8 cellular contexts compared by ENCODE assay signal in genomic region chr16:75116081-75116910, GRCh38. TPM values are rescaled to one million over a fixed set of nuclear protein-coding genes. Genes with fewer than 3 reads are reported as not detected.
DNase-seq lines count a peak whose midpoint lies in the region; ATAC-seq and TF ChIP-seq lines count a peak whose summit lies in the region.

LDHD (minus strand) TSS chr16:75116780; CDS start chr16:75116720, 60 bp downstream.

- peak within 1 kb of the TSS; percentile 37 for H3K4me3 Mint-ChIP-seq in activated CD4-positive, alpha-beta T cell treated with anti-CD3 and anti-CD28 coated beads, Interleukin-2, amount 10 ng/mL, durations not matched to agents 24 days and 14 days
- H3K4me3 Mint-ChIP-seq in activated CD4-positive, alpha-beta T cell treated with anti-CD3 and anti-CD28 coated beads for 36 hours: no peak within 1 kb of the TSS

- H3K36me3 ChIP-seq in endocrine pancreas (ENCODE audit: control insufficient read depth, insufficient read depth, low read length) (no peaks in the 10 kb centered on the region), lower lobe of right lung (no peaks in the 10 kb centered on the region), thoracic aorta (no peaks in the 10 kb centered on the region)

- POLR2A ChIA-PET in activated CD4-positive, alpha-beta T cell treated with anti-CD3 and anti-CD28 coated beads for 36 hours (lab: Charles Lee): no interaction called here

- DNase-seq in activated CD4-positive, alpha-beta T cell treated with anti-CD3 and anti-CD28 coated beads, Interleukin-2, amount 10 ng/mL, durations not matched to agents 24 days and 14 days: peak; percentile 71
- no peak for DNase-seq in activated CD4-positive, alpha-beta T cell treated with anti-CD3 and anti-CD28 coated beads for 36 hours
- DNase-seq in SHP77 (lab: John Stamatoyannopoulos, UW) (peak; percentile 66 to 85), lower lobe of right lung (peak; percentile 93), thoracic aorta (ENCODE audit: low spot score) (peak; percentile 59), activated gamma-delta T cell treated with Interleukin-2 at 50 U/mL for 16 hours (no peak)

- peak within 1 kb of the TSS; percentile 80 for H3K27ac ChIP-seq in lower lobe of right lung
- H3K27ac ChIP-seq in thoracic aorta: peak within 1 kb of the TSS; percentile 5 to 59

- H3K9me3 ChIP-seq in endocrine pancreas (ENCODE audit: control insufficient read depth, low read length) (no peaks in the 10 kb centered on the region), lower lobe of right lung (no peaks in the 10 kb centered on the region), thoracic aorta (no peaks in the 10 kb centered on the region)

- intact Hi-C loops in activated CD4-positive, alpha-beta T cell treated with anti-CD3 and anti-CD28 coated beads, Interleukin-2, amount 10 ng/mL, durations not matched to agents 24 days and 14 days (cut with micrococcal nuclease): no loop called here
- intact Hi-C loops in activated CD4-positive, alpha-beta T cell treated with anti-CD3 and anti-CD28 coated beads for 36 hours (cut with DNase I, micrococcal nuclease): loop anchor here in 1 of 2 experiments (10.0 kb wide), 1 partner anchor 411 kb away; the partner anchor contains the start of gene MLKL
- intact Hi-C loops in lower lobe of right lung (cut with DNase I): no loop called here

- H3K4me1 Mint-ChIP-seq in activated CD4-positive, alpha-beta T cell treated with anti-CD3 and anti-CD28 coated beads, Interleukin-2, amount 10 ng/mL, durations not matched to agents 24 days and 14 days: peaks cover 8% of the 10 kb centered on the region
- peaks cover 14% of the 10 kb centered on the region for H3K4me1 Mint-ChIP-seq in activated CD4-positive, alpha-beta T cell treated with anti-CD3 and anti-CD28 coated beads for 36 hours

- no peak for ATAC-seq in activated CD4-positive, alpha-beta T cell treated with anti-CD3 and anti-CD28 coated beads for 36 hours
- ATAC-seq in lower lobe of right lung (peak; percentile 97 to 98), thoracic aorta (ENCODE audit: insufficient number of reproducible peaks, low FRiP score, low read depth) (peak; percentile 58), GM21526 (IDR thresholded peaks at IDR 0.05; ENCODE audit: low FRiP score, unreplicated experiment) (no peak)

- H3K4me3 ChIP-seq in endocrine pancreas (ENCODE audit: control insufficient read depth, insufficient read depth, low read length) (peak within 1 kb of the TSS; percentile 16), lower lobe of right lung (peak within 1 kb of the TSS; percentile 66), thoracic aorta (peak within 1 kb of the TSS; percentile 84)

- TF ChIP-seq CTCF in lower lobe of right lung (IDR thresholded peaks at IDR 0.05): no peak
- TF ChIP-seq CTCF in thoracic aorta (IDR thresholded peaks at IDR 0.05): no peak

- peak within 1 kb of the TSS; percentile 73 for H3K9ac ChIP-seq in endocrine pancreas (ENCODE audit: control insufficient read depth, insufficient read depth, low read length)

- no peaks in the 10 kb centered on the region for H3K4me1 ChIP-seq in endocrine pancreas (ENCODE audit: control insufficient read depth, insufficient read depth, low read length)
- H3K4me1 ChIP-seq in lower lobe of right lung: peaks cover 39% of the 10 kb centered on the region
- peaks cover 9 to 19% of the 10 kb centered on the region in 2 donors for H3K4me1 ChIP-seq in thoracic aorta (ENCODE audit: control insufficient read depth in 1 of 2, low read depth in 2 of 2)

- no peak within 1 kb of the TSS for H3K27ac Mint-ChIP-seq in activated CD4-positive, alpha-beta T cell treated with anti-CD3 and anti-CD28 coated beads, Interleukin-2, amount 10 ng/mL, durations not matched to agents 24 days and 14 days
- no peak within 1 kb of the TSS for H3K27ac Mint-ChIP-seq in activated CD4-positive, alpha-beta T cell treated with anti-CD3 and anti-CD28 coated beads for 36 hours

- H3K27me3 ChIP-seq in endocrine pancreas (ENCODE audit: control insufficient read depth, insufficient read depth, low read length) (no peaks in the 10 kb centered on the region), lower lobe of right lung (ENCODE audit: low read depth) (no peaks in the 10 kb centered on the region), thoracic aorta (replicated peaks; ENCODE audit: insufficient read depth) (no peaks in the 10 kb centered on the region)

- H3K36me3 Mint-ChIP-seq in activated CD4-positive, alpha-beta T cell treated with anti-CD3 and anti-CD28 coated beads, Interleukin-2, amount 10 ng/mL, durations not matched to agents 24 days and 14 days (ENCODE audit: low read depth): no peaks in the 10 kb centered on the region
- H3K36me3 Mint-ChIP-seq in activated CD4-positive, alpha-beta T cell treated with anti-CD3 and anti-CD28 coated beads for 36 hours (ENCODE audit: low read depth): no peaks in the 10 kb centered on the region

- CTCF ChIA-PET in activated CD4-positive, alpha-beta T cell treated with anti-CD3 and anti-CD28 coated beads for 36 hours (lab: Charles Lee): no interaction called here

- H3K27me3 Mint-ChIP-seq in activated CD4-positive, alpha-beta T cell treated with anti-CD3 and anti-CD28 coated beads, Interleukin-2, amount 10 ng/mL, durations not matched to agents 24 days and 14 days: no peaks in the 10 kb centered on the region
- H3K27me3 Mint-ChIP-seq in activated CD4-positive, alpha-beta T cell treated with anti-CD3 and anti-CD28 coated beads for 36 hours: peaks cover 6% of the 10 kb centered on the region

- peaks cover 1% of the 10 kb centered on the region for H3K9me3 Mint-ChIP-seq in activated CD4-positive, alpha-beta T cell treated with anti-CD3 and anti-CD28 coated beads, Interleukin-2, amount 10 ng/mL, durations not matched to agents 24 days and 14 days
- peaks cover under 1% of the 10 kb centered on the region for H3K9me3 Mint-ChIP-seq in activated CD4-positive, alpha-beta T cell treated with anti-CD3 and anti-CD28 coated beads for 36 hours (ENCODE audit: low read depth)

RNA-seq across cellular contexts. Expression of gene LDHD, which starts in this region (rescaled TPM):
- total RNA-seq in activated CD4-positive, alpha-beta T cell treated with anti-CD3 and anti-CD28 coated beads, Interleukin-2, amount 10 ng/mL, durations not matched to agents 24 days and 14 days: 0.09 and 0.24 TPM in 2 replicates
- total RNA-seq in activated CD4-positive, alpha-beta T cell treated with anti-CD3 and anti-CD28 coated beads for 36 hours: under 1 TPM in 1 of 2 experiments, not detected in 1; 0.21 TPM
- total RNA-seq in lower lobe of right lung (13.2 TPM), thoracic aorta (10 to 100 TPM in 1 of 2 donors, 1 to 10 TPM in 1; 7.2 to 14.1 TPM)

Comparison
In these comparisons a context has a peak if more than half of its experiments do, and no peak if none do; other contexts are left out.
1. Peak in DNase-seq in activated CD4-positive, alpha-beta T cell treated with anti-CD3 and anti-CD28 coated beads, Interleukin-2, amount 10 ng/mL, durations not matched to agents 24 days and 14 days; RNA of the gene not detected or under 1 TPM.
2. DNase-seq: peak in SHP77 (2 of 2), lower lobe of right lung (single experiment) and thoracic aorta (single experiment); none in activated CD4-positive, alpha-beta T cell treated with anti-CD3 and anti-CD28 coated beads for 36 hours (single experiment) and activated gamma-delta T cell treated with Interleukin-2 at 50 U/mL for 16 hours (single experiment).
3. ATAC-seq: peak in lower lobe of right lung (2 of 2) and thoracic aorta (single experiment); none in activated CD4-positive, alpha-beta T cell treated with anti-CD3 and anti-CD28 coated beads for 36 hours (single experiment) and GM21526 (single experiment).
4. H3K4me3 ChIP-seq: peak in every context shown above with its lines; median percentile 84 in thoracic aorta; 66 in lower lobe of right lung; 16 in endocrine pancreas.